Comparison of ENCODE assay signal across 26 cellular contexts in the genomic region with DNA sequence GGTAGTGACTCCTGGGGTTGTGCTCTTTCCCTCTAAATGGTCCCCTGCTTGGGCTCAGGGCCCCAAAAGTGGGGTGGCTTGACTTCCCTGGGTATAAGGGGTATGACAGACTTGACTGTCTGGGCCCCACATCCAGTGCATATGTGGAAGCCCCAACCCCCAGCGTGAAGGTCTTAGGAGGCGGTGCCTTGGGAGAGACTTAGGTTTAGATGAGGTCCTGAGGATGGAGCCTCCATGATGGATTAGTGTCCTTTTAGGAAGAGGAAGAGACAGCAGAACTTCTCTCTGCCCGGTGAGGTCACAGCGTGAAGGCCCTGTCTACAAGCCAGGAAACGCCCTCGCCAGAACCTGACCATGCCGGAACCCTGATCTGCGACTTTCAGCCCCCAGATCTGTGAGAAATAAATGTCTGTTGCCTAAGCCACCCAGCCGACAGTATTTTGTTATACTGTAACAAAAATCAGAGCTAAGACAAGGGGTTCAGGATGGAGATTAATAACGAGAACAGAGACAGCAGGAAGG. TPM values are rescaled to one million over a fixed set of nuclear protein-coding genes. Genes with fewer than 3 reads are reported as not detected.
DNase-seq lines count a peak whose midpoint lies in the region; ATAC-seq, FAIRE-seq and TF ChIP-seq lines count a peak whose summit lies in the region.
"Had no signal": no experiment of that assay in that cellular context is flagged by ENCODE, and none has a peak within 500 bp of the region (broad histone marks: within the 10 kb centered on the region; RNA-seq: fewer than 3 reads in every experiment).

No MANE protein-coding gene starts in this region.

- no peak for TF ChIP-seq CTCF in H9 (conservative IDR thresholded peaks at IDR 0.05)
- TF ChIP-seq CTCF in endothelial cell of umbilical vein (IDR thresholded peaks at IDR 0.05; ENCODE audit: extremely low read depth in 1 of 2, insufficient read depth in 1 of 2, low read depth in 1 of 2, low read length in 2 of 2): no peak
- no peak for TF ChIP-seq CTCF in lower lobe of right lung (IDR thresholded peaks at IDR 0.05)
- TF ChIP-seq CTCF in spleen (IDR thresholded peaks at IDR 0.05 in 8 of 11, conservative IDR thresholded peaks at IDR 0.05 in 3 of 11): no peak

- POLR2A ChIA-PET in endothelial cell of umbilical vein (lab: Charles Lee): no interaction called here

- no peaks in the 10 kb centered on the region for H3K27me3 Mint-ChIP-seq in H9 (ENCODE audit: low read depth)

- no peak overlapping the region for H3T11ph ChIP-seq in H9 (ENCODE audit: low read length)

- no peak for TF ChIP-seq POLR2A in endothelial cell of umbilical vein (IDR thresholded peaks at IDR 0.05; ENCODE audit: low read depth, low read length)
- TF ChIP-seq POLR2A in spleen (IDR thresholded peaks at IDR 0.05): no peak

- dilution Hi-C loops in endothelial cell of umbilical vein (cut with MboI; ENCODE audit: extremely low pct_ligation_motif_present, low sequenced_read_pairs): no loop called here

- intact Hi-C loops in endothelial cell of umbilical vein (cut with micrococcal nuclease) (no loop called here), lower lobe of right lung (cut with DNase I) (no loop called here), spleen (cut with DNase I; ENCODE audit: low total_unique reads) (no loop called here)

- H2BK15ac ChIP-seq in H9 (ENCODE audit: low read depth, low read length): no peak overlapping the region

- no peak for DNase-seq in H9
- no peak for DNase-seq in endothelial cell of umbilical vein (ENCODE audit: low read depth, low spot score)
- no peak for DNase-seq in lower lobe of right lung
- DNase-seq in spleen: peak; percentile 44
- no peak for DNase-seq in occipital lobe (lab: John Stamatoyannopoulos, UW)
- DNase-seq in SW 1271 (lab: John Stamatoyannopoulos, UW): no peak
- DNase-seq in NCI-H2107 treated with DMSO at 0.1 percent for 48 hours (lab: John Stamatoyannopoulos, UW; ENCODE audit: unreplicated experiment): no peak
- DNase-seq: activated CD4-positive, alpha-beta T cell treated with anti-CD3 and anti-CD28 coated beads for 36 hours; activated naive CD4-positive, alpha-beta T cell treated with anti-CD3 and anti-CD28 coated beads for 36 hours; activated T-cell treated with anti-CD3 and anti-CD28 coated beads, Interleukin-2, amount 50 U/mL, for 72 hours; amygdala; caudate nucleus; dermis blood vessel endothelial cell; HCEC 1CT; NCI-H1092 treated with DMSO at 0.1 percent for 48 hours; NCI-H187 treated with DMSO at 0.1 percent for 48 hours; NCI-H69; stimulated activated CD4-positive, alpha-beta T cell treated with anti-CD3 and anti-CD28 coated beads, Interleukin-1b, Interleukin-23, amount 100 ng/mL, for 48 hours had no signal

- no peak overlapping the region for H2AK5ac ChIP-seq in H9 (ENCODE audit: insufficient read length, low read length)

- CTCF ChIA-PET in endothelial cell of umbilical vein (lab: Charles Lee): interaction anchor here (1.4 kb wide), 1 partner anchor 19 kb away, joined by 5 read pairs; no protein-coding TSS in a partner anchor

- H3K79me1 ChIP-seq in H9 (ENCODE audit: insufficient read depth, low read depth, low read length, poor library complexity, severe bottlenecking): no peaks in the 10 kb centered on the region

- H3K9me3 Mint-ChIP-seq in H9: no peaks in the 10 kb centered on the region
- H3K9me3 Mint-ChIP-seq: activated naive CD4-positive, alpha-beta T cell treated with anti-CD3 and anti-CD28 coated beads for 36 hours; activated T-cell treated with anti-CD3 and anti-CD28 coated beads, Interleukin-2, amount 50 U/mL, for 72 hours; neural crest cell; T-helper 1 cell treated with Interleukin-12 subunit alpha and Interleukin-12 subunit beta and Interleukin-4 antibody, amounts not matched to agents 30 μg/mL and 1 μg/mL, for 36 hours had no signal

- H3K9me1 ChIP-seq in endothelial cell of umbilical vein (replicated peaks; ENCODE audit: control insufficient read depth, extremely low read depth, insufficient read depth, low read length): no peaks in the 10 kb centered on the region

- H3K9me3 ChIP-seq in H9 (ENCODE audit: control insufficient read depth, low read depth, low read length): no peaks in the 10 kb centered on the region
- H3K9me3 ChIP-seq in endothelial cell of umbilical vein (replicated peaks; ENCODE audit: control insufficient read depth, insufficient read depth, low read length): no peaks in the 10 kb centered on the region
- no peaks in the 10 kb centered on the region for H3K9me3 ChIP-seq in lower lobe of right lung
- no peaks in the 10 kb centered on the region for H3K9me3 ChIP-seq in spleen
- H3K9me3 ChIP-seq: BLaER1, prostate gland, vagina had no signal

- H4K8ac ChIP-seq in H9 (replicated peaks; ENCODE audit: insufficient read length, low read depth, low read length): no peak overlapping the region

- peak; percentile 21 for FAIRE-seq in endothelial cell of umbilical vein (lab: Jason Lieb, UNC)

- H2BK20ac ChIP-seq in H9 (ENCODE audit: low read depth, low read length, poor library complexity, severe bottlenecking): no peak overlapping the region

- H3K79me2 ChIP-seq in H9 (ENCODE audit: insufficient read depth, low read length) (peaks cover 91% of the 10 kb centered on the region), endothelial cell of umbilical vein (ENCODE audit: control insufficient read depth, insufficient read depth, low read length) (peaks cover 82% of the 10 kb centered on the region)

- H2BK5ac ChIP-seq in H9 (ENCODE audit: insufficient read length, low read length): no peak overlapping the region

- peak overlapping the region in 1 of 3 experiments; percentile 91; a peak in 4 of 7 replicates for H3K27ac Mint-ChIP-seq in H9
- H3K27ac Mint-ChIP-seq: activated CD4-positive, alpha-beta T cell treated with anti-CD3 and anti-CD28 coated beads for 36 hours; activated naive CD4-positive, alpha-beta T cell treated with anti-CD3 and anti-CD28 coated beads for 36 hours; activated T-cell treated with anti-CD3 and anti-CD28 coated beads, Interleukin-2, amount 50 U/mL, for 72 hours; T-helper 1 cell treated with Interleukin-12 subunit alpha and Interleukin-12 subunit beta and Interleukin-4 antibody, amounts not matched to agents 30 μg/mL and 1 μg/mL, for 36 hours had no signal

- peaks cover 57 to 79% of the 10 kb centered on the region in 2 experiments for H3K4me1 Mint-ChIP-seq in H9
- H3K4me1 Mint-ChIP-seq: activated CD4-positive, alpha-beta T cell treated with anti-CD3 and anti-CD28 coated beads for 36 hours; neural crest cell had no signal

- H3K4me2 ChIP-seq in H9 (ENCODE audit: insufficient read depth, insufficient read length, low read length): no peak overlapping the region
- H3K4me2 ChIP-seq in endothelial cell of umbilical vein (ENCODE audit: insufficient read depth, low read length): no peak overlapping the region
- H3K4me2 ChIP-seq: BLaER1 had no signal

- no peak overlapping the region for H2BK12ac ChIP-seq in H9 (ENCODE audit: insufficient read length, low read depth, low read length)

- no peak overlapping the region for H3K56ac ChIP-seq in H9 (ENCODE audit: insufficient read length, low read depth, low read length)

- H4K91ac ChIP-seq in H9 (ENCODE audit: insufficient read length, low read depth, low read length): no peak overlapping the region

- H2AFZ ChIP-seq in H9 (ENCODE audit: low read length) (no peak overlapping the region), endothelial cell of umbilical vein (ENCODE audit: low read depth, low read length) (no peak overlapping the region)

- no peaks in the 10 kb centered on the region for H3K23me2 ChIP-seq in H9 (ENCODE audit: insufficient read length, low read depth, low read length, poor library complexity, severe bottlenecking)

- H3K23ac ChIP-seq in H9 (ENCODE audit: insufficient read length, low read depth, low read length): no peak overlapping the region

- no CpG with 5 or more reads among the region's 10 CpGs for WGBS in H9 (ENCODE audit: extremely low coverage, insufficient read length, low lambda C conversion rate)
- WGBS in spleen, 5 donors: 66 to 88% (median 78%) methylated on average over 10 of the region's 10 CpGs

- peaks cover 2% of the 10 kb centered on the region for H4K20me1 ChIP-seq in H9 (ENCODE audit: control insufficient read depth, insufficient read depth, insufficient read length)
- no peaks in the 10 kb centered on the region for H4K20me1 ChIP-seq in endothelial cell of umbilical vein (replicated peaks; ENCODE audit: control insufficient read depth, extremely low read depth, insufficient read depth, low read length)

- H3K4me1 ChIP-seq in H9 (ENCODE audit: insufficient read depth, low read length) (peaks cover 17% of the 10 kb centered on the region; the same call in 1 of the 2 replicates), endothelial cell of umbilical vein (ENCODE audit: control insufficient read depth, extremely low read depth, insufficient read depth, low read length) (peaks cover 31% of the 10 kb centered on the region), lower lobe of right lung (no peaks in the 10 kb centered on the region), spleen (peaks cover 0 to 15% (median 6%) of the 10 kb centered on the region in 6 donors)
- H3K4me1 ChIP-seq: prostate gland, vagina had no signal

- no TSS peak for BruUV-seq in endothelial cell of umbilical vein (replicated peaks; lab: Mats Ljungman, UMichigan)

- H2BK120ac ChIP-seq in H9 (ENCODE audit: low read depth, low read length, poor library complexity, severe bottlenecking): no peak overlapping the region

- ATAC-seq in lower lobe of right lung: no peak
- ATAC-seq in HG02623 (IDR thresholded peaks at IDR 0.05; ENCODE audit: unreplicated experiment): no peak
- ATAC-seq: activated CD4-positive, alpha-beta T cell treated with anti-CD3 and anti-CD28 coated beads for 36 hours; activated T-cell treated with anti-CD3 and anti-CD28 coated beads, Interleukin-2, amount 50 U/mL, for 72 hours had no signal

- no peak overlapping the region for H3K18ac ChIP-seq in H9 (ENCODE audit: insufficient read length, low read depth, low read length)

- H3K4me3 Mint-ChIP-seq in H9: no peak overlapping the region
- H3K4me3 Mint-ChIP-seq: activated CD4-positive, alpha-beta T cell treated with anti-CD3 and anti-CD28 coated beads for 36 hours; activated naive CD4-positive, alpha-beta T cell treated with anti-CD3 and anti-CD28 coated beads for 36 hours; activated T-cell treated with anti-CD3 and anti-CD28 coated beads, Interleukin-2, amount 50 U/mL, for 72 hours; neural crest cell; T-helper 1 cell treated with Interleukin-12 subunit alpha and Interleukin-12 subunit beta and Interleukin-4 antibody, amounts not matched to agents 30 μg/mL and 1 μg/mL, for 36 hours had no signal

- H3K27ac ChIP-seq in H9 (ENCODE audit: insufficient read length, low read depth, low read length): no peak overlapping the region
- H3K27ac ChIP-seq in endothelial cell of umbilical vein (ENCODE audit: insufficient read depth, low read depth, low read length): no peak overlapping the region
- H3K27ac ChIP-seq in lower lobe of right lung: peak overlapping the region; percentile 50
- peak overlapping the region in 7 of 8 donors; percentile 22 to 58 (median 41) for H3K27ac ChIP-seq in spleen
- H3K27ac ChIP-seq: BLaER1, HL-60, prostate gland, vagina had no signal

- H4K5ac ChIP-seq in H9 (ENCODE audit: insufficient read length, low read depth, low read length): no peak overlapping the region

- peak overlapping the region; percentile 26; the same call in 1 of the 2 replicates for H3K14ac ChIP-seq in H9 (ENCODE audit: insufficient read depth, low read length)

- H3K36me3 Mint-ChIP-seq in H9 (ENCODE audit: insufficient read depth in 1 of 3, low read depth in 3 of 3): peaks cover 48 to 78% (median 78%) of the 10 kb centered on the region in 3 experiments

- H3K9ac ChIP-seq in H9 (ENCODE audit: extremely low read depth, insufficient read length, low read length): no peak overlapping the region
- H3K9ac ChIP-seq in endothelial cell of umbilical vein (replicated peaks; ENCODE audit: extremely low read depth, insufficient read depth, low read length): no peak overlapping the region
- H3K9ac ChIP-seq: BLaER1 had no signal

- no peak overlapping the region for H3K4ac ChIP-seq in H9 (ENCODE audit: low read depth, low read length)

- H3K27me3 ChIP-seq in H9 (ENCODE audit: insufficient read depth, low read length) (no peaks in the 10 kb centered on the region), endothelial cell of umbilical vein (ENCODE audit: control insufficient read depth in 2 of 2, insufficient read depth in 2 of 2, low read length in 2 of 2) (no peaks in the 10 kb centered on the region), lower lobe of right lung (ENCODE audit: low read depth) (no peaks in the 10 kb centered on the region), spleen (replicated peaks in 1 of 7) (no peaks in the 10 kb centered on the region)
- H3K27me3 ChIP-seq: BLaER1, vagina had no signal

- H3K4me3 ChIP-seq in endothelial cell of umbilical vein (replicated peaks in 1 of 3; ENCODE audit: insufficient read depth in 1 of 3, low read depth in 1 of 3, low read length in 3 of 3) (no peak overlapping the region), lower lobe of right lung (no peak overlapping the region), spleen (no peak overlapping the region)
- H3K4me3 ChIP-seq: BLaER1, prostate gland, skin epidermis, vagina had no signal

- no peaks in the 10 kb centered on the region for H3K36me3 ChIP-seq in endothelial cell of umbilical vein (ENCODE audit: control insufficient read depth in 2 of 2, extremely low read depth in 1 of 2, insufficient read depth in 2 of 2, low read length in 2 of 2)
- no peaks in the 10 kb centered on the region for H3K36me3 ChIP-seq in lower lobe of right lung
- no peaks in the 10 kb centered on the region for H3K36me3 ChIP-seq in spleen
- H3K36me3 ChIP-seq: BLaER1, prostate gland, vagina had no signal

RNA-seq across cellular contexts. Expression of a gene that starts 23.8 kb away (rescaled TPM):
- total RNA-seq in H9 (2021): 727 and 732 TPM in 2 replicates
- 156 and 264 TPM in 2 replicates for total RNA-seq in endothelial cell of umbilical vein
- polyA plus RNA-seq in endothelial cell of umbilical vein: 86.4 and 97.3 TPM in 2 replicates
- 56.4 and 60.5 TPM in 2 replicates for polyA plus RNA-seq in endothelial cell of umbilical vein (2011; cell fraction: cytosol; rRNA removed)
- polyA plus RNA-seq in endothelial cell of umbilical vein (2011; cell fraction: nucleus; rRNA removed): 106 and 108 TPM in 2 replicates
- polyA plus RNA-seq in endothelial cell of umbilical vein (2012): 37.0 and 88.8 TPM in 2 replicates
- polyA minus RNA-seq in endothelial cell of umbilical vein: 119 and 146 TPM in 2 replicates
- 55.5 TPM for polyA minus RNA-seq in endothelial cell of umbilical vein (2011; cell fraction: cytosol; rRNA and poly(A)+ RNA removed)
- polyA minus RNA-seq in endothelial cell of umbilical vein (2011; cell fraction: nucleus; rRNA and poly(A)+ RNA removed): 52.4 and 55.8 TPM in 2 replicates
- 116 TPM for total RNA-seq in lower lobe of right lung
- 10 to 100 TPM; 12.8 to 27.5 (median 18.7) TPM for total RNA-seq in spleen
- polyA plus RNA-seq in spleen: 1 to 10 TPM; 1.9 to 5.0 (median 2.9) TPM
- total RNA-seq in occipital lobe: 11.1 TPM

Comparison
In these comparisons a context has a peak if more than half of its experiments do, and no peak if none do; other contexts are left out.
1. H3K27ac ChIP-seq: peak in lower lobe of right lung (single experiment) and spleen (7 of 8); none in H9 (single experiment) and endothelial cell of umbilical vein (single experiment).